16 cellular contexts compared by ENCODE assay signal in the genomic region with DNA sequence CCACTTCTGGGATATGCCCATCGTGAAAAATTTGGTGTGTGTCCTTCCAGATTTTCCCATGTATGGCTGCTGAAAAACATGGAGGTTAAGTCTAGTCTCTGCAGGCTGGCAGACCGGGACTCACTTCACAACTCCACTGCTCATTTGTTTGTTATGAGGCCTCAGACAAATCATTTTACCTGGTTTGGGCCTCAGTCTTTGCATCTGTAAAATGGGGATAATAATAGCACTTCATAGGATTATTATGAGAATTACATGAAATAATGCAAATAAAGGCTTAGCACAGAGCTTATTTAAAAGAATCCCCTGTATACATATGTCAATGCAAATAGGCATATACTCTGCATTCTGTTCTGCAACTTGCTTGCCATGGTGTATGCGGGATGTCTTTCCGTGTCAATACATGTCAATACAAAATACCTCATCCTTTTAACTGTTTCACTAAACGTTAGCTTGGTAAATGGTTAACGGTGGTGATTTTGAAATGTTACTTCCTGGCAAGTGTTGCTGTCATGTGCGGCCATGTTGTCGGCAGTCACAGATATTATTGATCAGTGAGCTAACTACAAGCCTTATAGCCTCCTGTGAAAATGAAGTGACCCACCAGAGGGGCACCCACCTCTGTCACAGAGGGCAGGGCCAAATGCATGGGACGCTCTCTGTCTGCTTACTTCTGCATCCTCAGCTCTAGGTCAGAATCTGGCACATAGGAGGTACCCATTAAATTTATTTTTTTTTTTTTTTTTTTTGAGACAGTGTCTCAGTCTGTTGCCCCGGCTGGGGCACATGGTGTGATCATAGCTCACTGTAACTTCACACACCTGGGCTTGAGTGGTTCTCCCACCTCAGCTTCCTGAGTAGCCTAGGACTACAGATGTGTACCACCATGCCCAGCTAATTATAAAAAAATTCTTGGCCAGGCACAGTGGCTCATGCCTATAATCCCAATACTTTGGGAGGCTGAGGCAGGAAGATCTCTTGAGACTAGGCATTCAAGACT. TPM values are rescaled to one million over a fixed set of nuclear protein-coding genes. Genes with fewer than 3 reads are reported as not detected.
DNase-seq lines count a peak whose midpoint lies in the region; ATAC-seq and TF ChIP-seq lines count a peak whose summit lies in the region.
"Had no signal": no experiment of that assay in that cellular context is flagged by ENCODE, and none has a peak within 500 bp of the region (broad histone marks: within the 10 kb centered on the region; RNA-seq: fewer than 3 reads in every experiment).

No MANE protein-coding gene starts in this region.

- no peaks in the 10 kb centered on the region for H3K9me3 Mint-ChIP-seq in activated naive CD4-positive, alpha-beta T cell treated with anti-CD3 and anti-CD28 coated beads, Interleukin-2, amount 50 U/mL, for 24 hours
- no peaks in the 10 kb centered on the region for H3K9me3 Mint-ChIP-seq in activated naive CD8-positive, alpha-beta T cell (ENCODE audit: low read depth)
- H3K9me3 Mint-ChIP-seq in stimulated activated memory B cell treated with anti-CD40 and anti-IgM and Interleukin-4, amounts not matched to agents 10 μg/mL and 1 μg/mL and 100 μg/mL, for 72 hours, result no peaks in the 10 kb centered on the region
- H3K9me3 Mint-ChIP-seq in mesothelial cell of epicardium, result no peaks in the 10 kb centered on the region
- H3K9me3 Mint-ChIP-seq: dendritic cell treated with granulocyte-macrophage colony-stimulating factor and Interleukin-4, amounts not matched to agents 40 ng/mL and 50 ng/mL, for 4 days had no signal

- H3K9ac ChIP-seq in Loucy (ENCODE audit: low read depth, low read length, poor library complexity, severe bottlenecking), result no peak overlapping the region

- peaks cover 20% of the 10 kb centered on the region for H4K20me1 ChIP-seq in Loucy (ENCODE audit: insufficient read depth, low read length, poor library complexity, severe bottlenecking)

- peak overlapping the region; percentile 50 for H3K4me2 ChIP-seq in Loucy (ENCODE audit: low read depth, low read length, poor library complexity, severe bottlenecking)

- H3K9me2 ChIP-seq in Loucy (replicated peaks; ENCODE audit: low read depth, low read length), result no peaks in the 10 kb centered on the region

- peaks cover 5% of the 10 kb centered on the region for H3K36me3 Mint-ChIP-seq in activated naive CD4-positive, alpha-beta T cell treated with anti-CD3 and anti-CD28 coated beads, Interleukin-2, amount 50 U/mL, for 24 hours
- peaks cover 6% of the 10 kb centered on the region for H3K36me3 Mint-ChIP-seq in activated naive CD8-positive, alpha-beta T cell
- H3K36me3 Mint-ChIP-seq in stimulated activated memory B cell treated with anti-CD40 and anti-IgM and Interleukin-4, amounts not matched to agents 10 μg/mL and 1 μg/mL and 100 μg/mL, for 72 hours, result peaks cover 3% of the 10 kb centered on the region
- no peaks in the 10 kb centered on the region for H3K36me3 Mint-ChIP-seq in mesothelial cell of epicardium

- no peaks in the 10 kb centered on the region for H3K27me3 Mint-ChIP-seq in activated naive CD4-positive, alpha-beta T cell treated with anti-CD3 and anti-CD28 coated beads, Interleukin-2, amount 50 U/mL, for 24 hours
- no peaks in the 10 kb centered on the region for H3K27me3 Mint-ChIP-seq in activated naive CD8-positive, alpha-beta T cell
- H3K27me3 Mint-ChIP-seq in stimulated activated memory B cell treated with anti-CD40 and anti-IgM and Interleukin-4, amounts not matched to agents 10 μg/mL and 1 μg/mL and 100 μg/mL, for 72 hours, result no peaks in the 10 kb centered on the region
- no peaks in the 10 kb centered on the region for H3K27me3 Mint-ChIP-seq in mesothelial cell of epicardium (ENCODE audit: low read depth)

- no peak overlapping the region for H2AFZ ChIP-seq in Loucy (ENCODE audit: low read length)

- H3K4me3 ChIP-seq in Loucy (ENCODE audit: low read length, poor library complexity, severe bottlenecking), result peak overlapping the region; percentile 32
- H3K4me3 ChIP-seq: suprapubic skin had no signal

- H3K4me3 Mint-ChIP-seq in activated naive CD4-positive, alpha-beta T cell treated with anti-CD3 and anti-CD28 coated beads, Interleukin-2, amount 50 U/mL, for 24 hours, result peak overlapping the region; percentile 98
- H3K4me3 Mint-ChIP-seq in activated naive CD8-positive, alpha-beta T cell, result peak overlapping the region; percentile 81
- no peak overlapping the region for H3K4me3 Mint-ChIP-seq in stimulated activated memory B cell treated with anti-CD40 and anti-IgM and Interleukin-4, amounts not matched to agents 10 μg/mL and 1 μg/mL and 100 μg/mL, for 72 hours
- no peak overlapping the region for H3K4me3 Mint-ChIP-seq in mesothelial cell of epicardium
- H3K4me3 Mint-ChIP-seq: dendritic cell treated with granulocyte-macrophage colony-stimulating factor and Interleukin-4, amounts not matched to agents 40 ng/mL and 50 ng/mL, for 4 days had no signal

- no peaks in the 10 kb centered on the region for H3K27me3 ChIP-seq in Loucy (ENCODE audit: insufficient read depth, low read length, poor library complexity, severe bottlenecking)
- H3K27me3 ChIP-seq: suprapubic skin had no signal

- TF ChIP-seq CTCF in Loucy (conservative IDR thresholded peaks at IDR 0.05; ENCODE audit: low read length) (no peak), mesothelial cell of epicardium (IDR thresholded peaks at IDR 0.05; ENCODE audit: unreplicated experiment) (no peak)

- H3K4me1 ChIP-seq in Loucy (ENCODE audit: insufficient read depth, low read length, poor library complexity, severe bottlenecking), result peaks cover 50% of the 10 kb centered on the region

- H3K4me1 Mint-ChIP-seq in activated naive CD4-positive, alpha-beta T cell treated with anti-CD3 and anti-CD28 coated beads, Interleukin-2, amount 50 U/mL, for 24 hours, result peaks cover 72% of the 10 kb centered on the region
- peaks cover 65% of the 10 kb centered on the region for H3K4me1 Mint-ChIP-seq in activated naive CD8-positive, alpha-beta T cell (ENCODE audit: low read depth)
- H3K4me1 Mint-ChIP-seq in stimulated activated memory B cell treated with anti-CD40 and anti-IgM and Interleukin-4, amounts not matched to agents 10 μg/mL and 1 μg/mL and 100 μg/mL, for 72 hours, result peaks cover 52% of the 10 kb centered on the region
- peaks cover 8% of the 10 kb centered on the region for H3K4me1 Mint-ChIP-seq in mesothelial cell of epicardium

- peaks cover 86% of the 10 kb centered on the region for H3K79me2 ChIP-seq in Loucy (ENCODE audit: insufficient read depth, low read length)

- no peaks in the 10 kb centered on the region for H3F3A ChIP-seq in Loucy (ENCODE audit: low read depth)

- no peaks in the 10 kb centered on the region for H3K9me3 ChIP-seq in Loucy (ENCODE audit: insufficient read depth, low read depth, low read length)
- H3K9me3 ChIP-seq: suprapubic skin had no signal

- DNase-seq in activated naive CD4-positive, alpha-beta T cell treated with Interleukin-2 at 50 U/mL for 16 hours, result no peak
- DNase-seq in mesothelial cell of epicardium (ENCODE audit: low spot score in 2 of 2, unreplicated experiment in 2 of 2) (no peak), DMS53 treated with DMSO at 0.1 percent for 48 hours (lab: John Stamatoyannopoulos, UW; ENCODE audit: unreplicated experiment) (no peak)
- DNase-seq: DMS153, head of caudate nucleus, NCI-H1092, NCI-H2171 treated with DMSO at 0.1 percent for 48 hours, SIG-M5 had no signal

- no peaks in the 10 kb centered on the region for H3K36me3 ChIP-seq in Loucy (ENCODE audit: insufficient read depth, low read length)
- H3K36me3 ChIP-seq: suprapubic skin had no signal

- ATAC-seq in stimulated activated memory B cell treated with anti-CD40 and anti-IgM and Interleukin-4, amounts not matched to agents 10 μg/mL and 1 μg/mL and 100 μg/mL, for 72 hours, result no peak
- no peak for ATAC-seq in HG02759 (IDR thresholded peaks at IDR 0.05; ENCODE audit: unreplicated experiment)
- ATAC-seq: esophagus mucosa had no signal

- peak overlapping the region; percentile 92 for H3K27ac Mint-ChIP-seq in activated naive CD4-positive, alpha-beta T cell treated with anti-CD3 and anti-CD28 coated beads, Interleukin-2, amount 50 U/mL, for 24 hours
- peak overlapping the region; percentile 79 for H3K27ac Mint-ChIP-seq in activated naive CD8-positive, alpha-beta T cell
- peak overlapping the region; percentile 74 for H3K27ac Mint-ChIP-seq in stimulated activated memory B cell treated with anti-CD40 and anti-IgM and Interleukin-4, amounts not matched to agents 10 μg/mL and 1 μg/mL and 100 μg/mL, for 72 hours
- no peak overlapping the region for H3K27ac Mint-ChIP-seq in mesothelial cell of epicardium
- H3K27ac Mint-ChIP-seq: dendritic cell treated with granulocyte-macrophage colony-stimulating factor and Interleukin-4, amounts not matched to agents 40 ng/mL and 50 ng/mL, for 4 days had no signal

RNA-seq across cellular contexts. Expression of a gene that starts 4.3 kb away (rescaled TPM):
- total RNA-seq in mesothelial cell of epicardium, result 1.4 to 1.8 TPM (median 1.5 TPM) in 3 replicates

RNA-seq across cellular contexts. Expression of a gene that starts 8.3 kb away (rescaled TPM):
- 1.8 to 2.9 TPM (median 2.3 TPM) in 3 replicates for total RNA-seq in mesothelial cell of epicardium

RNA-seq across cellular contexts. Expression of a gene that starts 33.2 kb away (rescaled TPM):
- 143 to 147 TPM (median 146 TPM) in 3 replicates for total RNA-seq in mesothelial cell of epicardium

RNA-seq across cellular contexts. Expression of a gene that starts 33.2 kb away (rescaled TPM):
- total RNA-seq in mesothelial cell of epicardium, result 28.9 to 33.3 TPM (median 32.9 TPM) in 3 replicates

RNA-seq across cellular contexts. Expression of a gene that starts 36.5 kb away (rescaled TPM):
- 122 to 131 TPM (median 127 TPM) in 3 replicates for total RNA-seq in mesothelial cell of epicardium

Comparison
In these comparisons a context has a peak if more than half of its experiments do, and no peak if none do; other contexts are left out.
1. H3K4me3 Mint-ChIP-seq: peak in activated naive CD4-positive, alpha-beta T cell treated with anti-CD3 and anti-CD28 coated beads, Interleukin-2, amount 50 U/mL, for 24 hours (single experiment) and activated naive CD8-positive, alpha-beta T cell (single experiment); none in stimulated activated memory B cell treated with anti-CD40 and anti-IgM and Interleukin-4, amounts not matched to agents 10 μg/mL and 1 μg/mL and 100 μg/mL, for 72 hours (single experiment) and mesothelial cell of epicardium (single experiment).